16 cellular contexts compared by ENCODE assay signal in genomic region chr15:90817117-90818057, GRCh38. TPM values are rescaled to one million over a fixed set of nuclear protein-coding genes. Genes with fewer than 3 reads are reported as not detected.
A peak's percentile ranks its signal among the peaks of the same experiment; 100 is the strongest.
DNase-seq lines count a peak whose midpoint lies in the region; ATAC-seq and TF ChIP-seq lines count a peak whose summit lies in the region.
"Had no signal": no experiment of that assay in that cellular context is flagged by ENCODE, and none has a peak within 500 bp of the region (broad histone marks: within the 10 kb centered on the region; RNA-seq: fewer than 3 reads in every experiment).

No MANE protein-coding gene starts in this region.

- H3K4me2 ChIP-seq in OCI-LY7 (ENCODE audit: low read length) = peak overlapping the region; percentile 56; the same call in 1 of the 2 replicates

- POLR2A ChIA-PET in OCI-LY7 (lab: Charles Lee) = interaction anchor here (0.6 to 1.4 kb wide), 7 partner anchors 22 to 338 kb away, joined by 3 to 6 read pairs (median 3); no protein-coding TSS in a partner anchor

- H3K79me2 ChIP-seq in OCI-LY7 (ENCODE audit: insufficient read depth, low read depth, low read length) = no peaks in the 10 kb centered on the region

- peaks cover 37% of the 10 kb centered on the region for H3K36me3 ChIP-seq in OCI-LY7 (ENCODE audit: insufficient read depth, low read length)
- no peaks in the 10 kb centered on the region for H3K36me3 ChIP-seq in body of pancreas (replicated peaks in 1 of 2; ENCODE audit: insufficient read depth in 1 of 2, low read depth in 2 of 2)
- H3K36me3 ChIP-seq: gastroesophageal sphincter, upper lobe of right lung had no signal

- ATAC-seq in stimulated activated effector memory CD8-positive, alpha-beta T cell treated with anti-CD3 and anti-CD28 coated beads, Interleukin-12 subunit alpha, Interleukin-12 subunit beta, amount 100 ng/mL, for 72 hours = no peak
- ATAC-seq in HG02798 (IDR thresholded peaks at IDR 0.05; ENCODE audit: poor library complexity, unreplicated experiment) = no peak
- ATAC-seq in body of pancreas = no peak
- ATAC-seq in SK-N-SH treated with all-trans-retinoic acid at 6 μM for 48 hours = no peak
- ATAC-seq: gastroesophageal sphincter had no signal

- no peak for TF ChIP-seq POLR2A in body of pancreas (IDR thresholded peaks at IDR 0.05)

- TF ChIP-seq CTCF in OCI-LY7 (conservative IDR thresholded peaks at IDR 0.05; ENCODE audit: low read length) = no peak
- TF ChIP-seq CTCF in body of pancreas (IDR thresholded peaks at IDR 0.05) = no peak

- H3K27ac ChIP-seq in OCI-LY7 (ENCODE audit: low read depth, low read length, poor library complexity, severe bottlenecking) (peak overlapping the region; percentile 67), body of pancreas (peak overlapping the region in 1 of 4 donors; percentile 28)
- H3K27ac ChIP-seq: gastroesophageal sphincter, upper lobe of right lung had no signal

- H3K27me3 ChIP-seq in body of pancreas = no peaks in the 10 kb centered on the region
- H3K27me3 ChIP-seq: gastroesophageal sphincter, upper lobe of right lung had no signal

- H3K4me1 ChIP-seq in OCI-LY7 (ENCODE audit: insufficient read depth, low read length, poor library complexity, severe bottlenecking) (peaks cover 33% of the 10 kb centered on the region), body of pancreas (peaks cover 25% of the 10 kb centered on the region)

- H3K9me3 Mint-ChIP-seq in activated naive CD4-positive, alpha-beta T cell treated with anti-CD3 and anti-CD28 coated beads, Interleukin-2, amount 10 ng/mL, durations not matched to agents 7 days and 5 days = no peaks in the 10 kb centered on the region
- H3K9me3 Mint-ChIP-seq in dendritic cell treated with granulocyte-macrophage colony-stimulating factor and Interleukin-4, amounts not matched to agents 40 ng/mL and 50 ng/mL, for 4 days = no peaks in the 10 kb centered on the region
- H3K9me3 Mint-ChIP-seq in stimulated activated effector memory CD8-positive, alpha-beta T cell treated with anti-CD3 and anti-CD28 coated beads, Interleukin-12 subunit alpha, Interleukin-12 subunit beta, amount 100 ng/mL, for 72 hours = no peaks in the 10 kb centered on the region
- H3K9me3 Mint-ChIP-seq: memory B cell had no signal

- intact Hi-C loops in OCI-LY7 (cut with micrococcal nuclease; ENCODE audit: unreplicated experiment) (loop anchor here (1.0 kb wide), 3 partner anchors 31 to 69 kb away; no protein-coding TSS in a partner anchor), body of pancreas (cut with DNase I) (no loop called here)
- intact Hi-C loops in dendritic cell treated with granulocyte-macrophage colony-stimulating factor and Interleukin-4, amounts not matched to agents 40 ng/mL and 50 ng/mL, for 4 days (cut with micrococcal nuclease) = loop anchor here (5.0 kb wide), 1 partner anchor 35 kb away; no protein-coding TSS in a partner anchor

- WGBS in body of pancreas, 2 donors = 72 to 82% methylated on average over 9 to 14 of the region's 14 CpGs

- H3K4me3 Mint-ChIP-seq in activated naive CD4-positive, alpha-beta T cell treated with anti-CD3 and anti-CD28 coated beads, Interleukin-2, amount 10 ng/mL, durations not matched to agents 7 days and 5 days = no peak overlapping the region
- H3K4me3 Mint-ChIP-seq in dendritic cell treated with granulocyte-macrophage colony-stimulating factor and Interleukin-4, amounts not matched to agents 40 ng/mL and 50 ng/mL, for 4 days = peak overlapping the region; percentile 73
- H3K4me3 Mint-ChIP-seq in stimulated activated effector memory CD8-positive, alpha-beta T cell treated with anti-CD3 and anti-CD28 coated beads, Interleukin-12 subunit alpha, Interleukin-12 subunit beta, amount 100 ng/mL, for 72 hours = peak overlapping the region; percentile 64

- no peak overlapping the region for H2AFZ ChIP-seq in OCI-LY7 (ENCODE audit: low read length)

- H3K9me3 ChIP-seq in OCI-LY7 (ENCODE audit: low read length) (no peaks in the 10 kb centered on the region), body of pancreas (no peaks in the 10 kb centered on the region)
- H3K9me3 ChIP-seq: gastroesophageal sphincter, upper lobe of right lung had no signal

- no peaks in the 10 kb centered on the region for H3K9me2 ChIP-seq in OCI-LY7 (ENCODE audit: insufficient read depth, low read length)

- H3K4me1 Mint-ChIP-seq in activated naive CD4-positive, alpha-beta T cell treated with anti-CD3 and anti-CD28 coated beads, Interleukin-2, amount 10 ng/mL, durations not matched to agents 7 days and 5 days = peaks cover 74% of the 10 kb centered on the region
- H3K4me1 Mint-ChIP-seq in dendritic cell treated with granulocyte-macrophage colony-stimulating factor and Interleukin-4, amounts not matched to agents 40 ng/mL and 50 ng/mL, for 4 days (ENCODE audit: low read depth) = peaks cover 99% of the 10 kb centered on the region
- H3K4me1 Mint-ChIP-seq in stimulated activated effector memory CD8-positive, alpha-beta T cell treated with anti-CD3 and anti-CD28 coated beads, Interleukin-12 subunit alpha, Interleukin-12 subunit beta, amount 100 ng/mL, for 72 hours = peaks cover 80% of the 10 kb centered on the region

- DNase-seq in activated naive CD4-positive, alpha-beta T cell treated with anti-CD3 and anti-CD28 coated beads, Interleukin-2, amount 10 ng/mL, durations not matched to agents 7 days and 5 days = no peak
- no peak for DNase-seq in activated naive CD4-positive, alpha-beta T cell treated with Interleukin-2 at 50 U/mL for 16 hours
- no peak for DNase-seq in OCI-LY7 (ENCODE audit: low spot score)
- DNase-seq in stimulated activated effector memory CD8-positive, alpha-beta T cell treated with anti-CD3 and anti-CD28 coated beads, Interleukin-12 subunit alpha, Interleukin-12 subunit beta, amount 100 ng/mL, for 72 hours (ENCODE audit: low spot score in 2 of 2) = no peak
- DNase-seq in body of pancreas = no peak
- DNase-seq: islet precursor cell; NCI-H2081 treated with DMSO at 0.1 percent for 48 hours; NCI-H774; stimulated activated CD4-positive, alpha-beta T cell treated with anti-CD3 and anti-CD28 coated beads, Interleukin-4, amount 100 ng/mL, for 4 hours; T-helper 9 cell had no signal

- CTCF ChIA-PET in activated naive CD4-positive, alpha-beta T cell treated with anti-CD3 and anti-CD28 coated beads, Interleukin-2, amount 10 ng/mL, durations not matched to agents 7 days and 5 days (lab: Charles Lee) = interaction anchor here (0.7 to 3.3 kb wide), 12 partner anchors 10 to 167 kb away, joined by 3 to 19 read pairs (median 6); partner anchors contain the start of gene HDDC3
- CTCF ChIA-PET in OCI-LY7 (lab: Charles Lee; ENCODE audit: unreplicated experiment) = interaction anchor here (1.1 to 1.4 kb wide), 2 partner anchors 117 kb away, joined by 3 read pairs; partner anchors contain the start of gene UNC45A

- peak overlapping the region; percentile 94 for H3K27ac Mint-ChIP-seq in activated naive CD4-positive, alpha-beta T cell treated with anti-CD3 and anti-CD28 coated beads, Interleukin-2, amount 10 ng/mL, durations not matched to agents 7 days and 5 days
- H3K27ac Mint-ChIP-seq in dendritic cell treated with granulocyte-macrophage colony-stimulating factor and Interleukin-4, amounts not matched to agents 40 ng/mL and 50 ng/mL, for 4 days = peak overlapping the region; percentile 99
- H3K27ac Mint-ChIP-seq in stimulated activated effector memory CD8-positive, alpha-beta T cell treated with anti-CD3 and anti-CD28 coated beads, Interleukin-12 subunit alpha, Interleukin-12 subunit beta, amount 100 ng/mL, for 72 hours = peak overlapping the region; percentile 88
- H3K27ac Mint-ChIP-seq: memory B cell had no signal

- H4K20me1 ChIP-seq in OCI-LY7 (ENCODE audit: insufficient read depth, low read length) = no peaks in the 10 kb centered on the region

- H3K27me3 Mint-ChIP-seq in activated naive CD4-positive, alpha-beta T cell treated with anti-CD3 and anti-CD28 coated beads, Interleukin-2, amount 10 ng/mL, durations not matched to agents 7 days and 5 days = no peaks in the 10 kb centered on the region
- peaks cover 2% of the 10 kb centered on the region for H3K27me3 Mint-ChIP-seq in dendritic cell treated with granulocyte-macrophage colony-stimulating factor and Interleukin-4, amounts not matched to agents 40 ng/mL and 50 ng/mL, for 4 days
- H3K27me3 Mint-ChIP-seq: memory B cell had no signal

- H3K4me3 ChIP-seq in OCI-LY7 (ENCODE audit: low read depth, low read length, poor library complexity, severe bottlenecking) = no peak overlapping the region
- H3K4me3 ChIP-seq in body of pancreas = no peak overlapping the region
- H3K4me3 ChIP-seq: gastroesophageal sphincter, upper lobe of right lung had no signal

- BruUV-seq in OCI-LY7 (replicated peaks; lab: Mats Ljungman, UMichigan) = no TSS peak

- peaks cover 29% of the 10 kb centered on the region for H3K36me3 Mint-ChIP-seq in activated naive CD4-positive, alpha-beta T cell treated with anti-CD3 and anti-CD28 coated beads, Interleukin-2, amount 10 ng/mL, durations not matched to agents 7 days and 5 days
- H3K36me3 Mint-ChIP-seq in dendritic cell treated with granulocyte-macrophage colony-stimulating factor and Interleukin-4, amounts not matched to agents 40 ng/mL and 50 ng/mL, for 4 days (ENCODE audit: low read depth) = no peaks in the 10 kb centered on the region
- peaks cover 41% of the 10 kb centered on the region for H3K36me3 Mint-ChIP-seq in stimulated activated effector memory CD8-positive, alpha-beta T cell treated with anti-CD3 and anti-CD28 coated beads, Interleukin-12 subunit alpha, Interleukin-12 subunit beta, amount 100 ng/mL, for 72 hours

TF ChIP-seq in SK-N-SH treated with all-trans-retinoic acid at 6 μM for 48 hours, 23 proteins besides CTCF, POLR2A, EP300 and RAD21 (continues in another document):
- TF ChIP-seq ZFP30 (CRISPR knock-in tag; IDR thresholded peaks at IDR 0.05) = no peak
- no peak for TF ChIP-seq RARB (CRISPR knock-in tag; IDR thresholded peaks at IDR 0.05)
- no peak for TF ChIP-seq BACH2 (CRISPR knock-in tag; IDR thresholded peaks at IDR 0.05; ENCODE audit: borderline replicate concordance)
- TF ChIP-seq CSRNP3 (CRISPR knock-in tag; IDR thresholded peaks at IDR 0.05) = no peak
- TF ChIP-seq ARNTL (CRISPR knock-in tag; IDR thresholded peaks at IDR 0.05; ENCODE audit: borderline replicate concordance, low read depth) = no peak

RNA-seq across cellular contexts. Expression of gene FURIN, which starts 51.0 kb away (rescaled TPM):
- total RNA-seq in OCI-LY7 (2014; rRNA removed; shearing (Covaris generic)) = 2.1 and 4.9 TPM in 2 replicates
- total RNA-seq in OCI-LY7 (2022) (7.4 and 10.3 TPM in 2 replicates), body of pancreas (100 to 1,000 TPM in 1 of 2 donors, 10 to 100 TPM in 1; 88.0 to 112 TPM)

Comparison
In these comparisons a context has a peak if more than half of its experiments do, and no peak if none do; other contexts are left out.
1. RNA of gene FURIN, which starts 51.0 kb away (total RNA-seq): 88.0 to 112 TPM in body of pancreas; 2.1 to 10.3 TPM in OCI-LY7; every median in the first group is over 4 times any median in the second.
2. Peak in every context shown above with its lines, with median percentiles within 50 percentile points of each other: H3K27ac Mint-ChIP-seq.